22 cellular contexts compared by ENCODE assay signal in the genomic region with DNA sequence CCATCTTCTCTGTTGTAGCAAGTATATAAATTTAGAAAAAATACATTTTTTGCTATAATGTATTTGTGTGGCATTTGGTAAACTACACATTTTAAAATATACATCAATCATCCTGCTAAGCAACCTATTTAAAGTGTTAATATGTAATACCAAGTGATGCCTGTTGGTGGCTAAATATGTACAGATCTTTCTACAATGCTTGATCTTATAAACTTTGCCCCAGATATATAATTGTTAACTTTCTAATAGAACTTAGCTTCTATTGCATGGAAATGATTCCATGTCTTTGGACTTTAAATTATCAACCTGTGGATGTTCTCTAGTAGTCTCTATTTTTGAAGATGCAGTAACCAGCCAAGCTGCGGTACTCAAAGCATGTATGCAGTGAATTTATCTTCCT.
A peak's percentile ranks its signal among the peaks of the same experiment; 100 is the strongest.
DNase-seq lines count a peak whose midpoint lies in the region; ATAC-seq, FAIRE-seq and TF ChIP-seq lines count a peak whose summit lies in the region.
"Had no signal": no experiment of that assay in that cellular context is flagged by ENCODE, and none has a peak within 500 bp of the region (broad histone marks: within the 10 kb centered on the region; RNA-seq: fewer than 3 reads in every experiment).

No MANE protein-coding gene starts in this region.

- SMC1A ChIA-PET in GM12878 (lab: Charles Lee; ENCODE audit: uncharacterized antibody, unreplicated experiment) = no interaction called here

- TF ChIP-seq CTCF in LNCaP clone FGC (IDR thresholded peaks at IDR 0.05; ENCODE audit: control insufficient read depth, extremely low read depth, insufficient read depth) = peak; percentile 26; the same call in 1 of the 2 replicates
- TF ChIP-seq CTCF in GM12878 (IDR thresholded peaks at IDR 0.05 in 2 of 3, conservative IDR thresholded peaks at IDR 0.05 in 1 of 3; ENCODE audit: control insufficient read depth in 2 of 3, extremely low read depth in 1 of 3, insufficient read depth in 1 of 3, low read depth in 3 of 3, low read length in 3 of 3) = 0 out of 6 replicates have a peak, but pooled peaks of 2 of the 3 experiments have one; percentile 6
- TF ChIP-seq CTCF in neural crest cell (conservative IDR thresholded peaks at IDR 0.05) = peak; percentile 48
- no peak for TF ChIP-seq CTCF in GM10266 (IDR thresholded peaks at IDR 0.05; ENCODE audit: control insufficient read depth, insufficient read depth, low read depth, missing control alignments)

- H3K9me3 ChIP-seq in GM12878 (replicated peaks; ENCODE audit: control insufficient read depth, insufficient read depth, low read length) = no peaks in the 10 kb centered on the region
- H3K9me3 ChIP-seq: ovary, transverse colon had no signal

- no peak overlapping the region for H3K4me3 Mint-ChIP-seq in neural crest cell
- H3K4me3 Mint-ChIP-seq: activated naive CD8-positive, alpha-beta T cell treated with anti-CD3 and anti-CD28 coated beads, Interleukin-2, amount 50 U/mL, for 24 hours; GM23338; stimulated activated effector memory CD8-positive, alpha-beta T cell treated with anti-CD3 and anti-CD28 coated beads, Interleukin-12 subunit alpha, Interleukin-12 subunit beta, amount 100 ng/mL, for 72 hours; T-helper 17 cell; WTC11 had no signal

- H3K4me3 ChIP-seq in LNCaP clone FGC (ENCODE audit: low read depth, low read length) (no peak overlapping the region), GM12878 (no peak overlapping the region)
- H3K4me3 ChIP-seq: GM23338, ovary, skin epidermis, transverse colon had no signal

- peak; percentile 1 for DNase-seq in H54 (ENCODE audit: insufficient read length, low spot score)
- peak; percentile 1 for DNase-seq in LNCaP clone FGC (ENCODE audit: low read depth)
- no peak for DNase-seq in GM12878 (ENCODE audit: low read depth, low spot score)
- DNase-seq in neural crest cell (ENCODE audit: low read depth, low spot score) = no peak
- no peak for DNase-seq in GM10266 (ENCODE audit: extremely low spot score)
- DNase-seq in activated CD8-positive, alpha-beta memory T cell treated with anti-CD3 and anti-CD28 coated beads for 24 hours = no peak
- DNase-seq in AG08395 (ENCODE audit: low spot score) = no peak
- DNase-seq: activated naive CD8-positive, alpha-beta T cell treated with anti-CD3 and anti-CD28 coated beads, Interleukin-2, amount 50 U/mL, for 24 hours; cerebellar nuclear complex; EL; foreskin melanocyte; left colon; NCI-H2081; NCI-H774; ovary; T-helper 17 cell; transverse colon had no signal

- RAD21 ChIA-PET in GM12878 (lab: Charles Lee; ENCODE audit: unreplicated experiment) = no interaction called here

- no peak overlapping the region for H3K27ac Mint-ChIP-seq in neural crest cell (ENCODE audit: unreplicated experiment)
- H3K27ac Mint-ChIP-seq: activated naive CD8-positive, alpha-beta T cell treated with anti-CD3 and anti-CD28 coated beads, Interleukin-2, amount 50 U/mL, for 24 hours; GM23338; stimulated activated effector memory CD8-positive, alpha-beta T cell treated with anti-CD3 and anti-CD28 coated beads, Interleukin-12 subunit alpha, Interleukin-12 subunit beta, amount 100 ng/mL, for 72 hours; T-helper 17 cell; WTC11 had no signal

- no peaks in the 10 kb centered on the region for H3K36me3 ChIP-seq in GM12878 (ENCODE audit: control insufficient read depth in 2 of 2, insufficient read depth in 2 of 2, low read length in 1 of 2)
- H3K36me3 ChIP-seq: ovary, transverse colon had no signal

- ATAC-seq in GM12878 = 0 out of 3 replicates have a peak, but pooled peaks have one; percentile 48
- ATAC-seq: activated naive CD8-positive, alpha-beta T cell treated with anti-CD3 and anti-CD28 coated beads, Interleukin-2, amount 50 U/mL, for 24 hours; GM23338; left colon; stimulated activated effector memory CD8-positive, alpha-beta T cell treated with anti-CD3 and anti-CD28 coated beads, Interleukin-12 subunit alpha, Interleukin-12 subunit beta, amount 100 ng/mL, for 72 hours; T-helper 17 cell; WTC11 had no signal

- FAIRE-seq in H54 (lab: Jason Lieb, UNC) (peak; percentile 15), GM12878 (lab: Jason Lieb, UNC) (no peak)

- 75% methylated on average over 1 of the region's 1 CpG for WGBS in GM12878 (ENCODE audit: insufficient coverage, insufficient replicate concordance, low lambda C conversion rate, missing lambda C conversion rate)

- H3K79me2 ChIP-seq in GM12878 (ENCODE audit: control insufficient read depth, insufficient read depth, low read length) = no peaks in the 10 kb centered on the region

- H3K9me3 Mint-ChIP-seq in neural crest cell = peaks cover 4% of the 10 kb centered on the region

- TF ChIP-seq POLR2A in H54 (IDR thresholded peaks at IDR 0.05; ENCODE audit: low read depth, low read length) (no peak), GM12878 (IDR thresholded peaks at IDR 0.05; ENCODE audit: low read depth, low read length) (no peak)

- H3K4me1 Mint-ChIP-seq in neural crest cell = no peaks in the 10 kb centered on the region
- H3K4me1 Mint-ChIP-seq: activated naive CD8-positive, alpha-beta T cell treated with anti-CD3 and anti-CD28 coated beads, Interleukin-2, amount 50 U/mL, for 24 hours; stimulated activated effector memory CD8-positive, alpha-beta T cell treated with anti-CD3 and anti-CD28 coated beads, Interleukin-12 subunit alpha, Interleukin-12 subunit beta, amount 100 ng/mL, for 72 hours; T-helper 17 cell; WTC11 had no signal

- H3K27me3 ChIP-seq in GM12878 (replicated peaks in 1 of 2; ENCODE audit: control insufficient read depth in 2 of 2, insufficient read depth in 2 of 2, low read length in 1 of 2) = no peaks in the 10 kb centered on the region
- H3K27me3 ChIP-seq: ovary, transverse colon had no signal

- POLR2A ChIA-PET in GM12878 (lab: Charles Lee) = no interaction called here

- no peaks in the 10 kb centered on the region for H4K20me1 ChIP-seq in GM12878 (ENCODE audit: control insufficient read depth, insufficient read depth)

- no peaks in the 10 kb centered on the region for H3K27me3 Mint-ChIP-seq in neural crest cell (ENCODE audit: low read depth)
- H3K27me3 Mint-ChIP-seq: activated naive CD8-positive, alpha-beta T cell treated with anti-CD3 and anti-CD28 coated beads, Interleukin-2, amount 50 U/mL, for 24 hours; T-helper 17 cell had no signal

- in situ Hi-C loops in GM12878 (cut with MboI) = no loop called here

- H3K36me3 Mint-ChIP-seq in neural crest cell (ENCODE audit: low read depth) = peaks cover 2% of the 10 kb centered on the region
- H3K36me3 Mint-ChIP-seq: stimulated activated effector memory CD8-positive, alpha-beta T cell treated with anti-CD3 and anti-CD28 coated beads, Interleukin-12 subunit alpha, Interleukin-12 subunit beta, amount 100 ng/mL, for 72 hours had no signal

- TF ChIP-seq RAD21 in GM12878 (IDR thresholded peaks at IDR 0.05; ENCODE audit: insufficient read depth, low read depth, low read length) = no peak

- no peak overlapping the region for H2AFZ ChIP-seq in GM12878 (ENCODE audit: control insufficient read depth, low read depth, low read length)
- H2AFZ ChIP-seq: GM23338 had no signal

- intact Hi-C loops in GM12878 (cut with micrococcal nuclease; ENCODE audit: unreplicated experiment) = no loop called here

- no peak overlapping the region for H3K9ac ChIP-seq in GM12878 (ENCODE audit: control insufficient read depth, insufficient read depth, low read length)

- BruUV-seq in GM12878 (replicated peaks; lab: Mats Ljungman, UMichigan) = no TSS peak

- CTCF ChIA-PET in GM12878 (lab: Yijun Ruan, JAX) = no interaction called here

- no peak for TF ChIP-seq EP300 in GM12878 (IDR thresholded peaks at IDR 0.05; ENCODE audit: borderline replicate concordance in 1 of 2, control insufficient read depth in 1 of 2, low read depth in 2 of 2, low read length in 2 of 2)

- H3K27ac ChIP-seq in GM12878 (ENCODE audit: control insufficient read depth, insufficient read depth) = no peak overlapping the region
- H3K27ac ChIP-seq: HL-60, ovary, skin epidermis, transverse colon had no signal

- H3K4me2 ChIP-seq in GM12878 (ENCODE audit: control insufficient read depth, insufficient read depth) = no peak overlapping the region
- H3K4me2 ChIP-seq: GM23338 had no signal

- no peaks in the 10 kb centered on the region for H3K4me1 ChIP-seq in GM12878 (ENCODE audit: control insufficient read depth, insufficient read depth, low read length)
- H3K4me1 ChIP-seq: transverse colon had no signal

TF ChIP-seq in GM12878, 131 proteins besides CTCF, POLR2A, EP300 and RAD21:
- TF ChIP-seq ZNF384 (IDR thresholded peaks at IDR 0.05; ENCODE audit: borderline replicate concordance, low read depth, low read length) = no peak
- no peak for TF ChIP-seq TARDBP (IDR thresholded peaks at IDR 0.05; ENCODE audit: borderline replicate concordance)
- no peak for TF ChIP-seq MTA3 (IDR thresholded peaks at IDR 0.05; ENCODE audit: borderline replicate concordance, low read length)
- TF ChIP-seq, protein P1, sequence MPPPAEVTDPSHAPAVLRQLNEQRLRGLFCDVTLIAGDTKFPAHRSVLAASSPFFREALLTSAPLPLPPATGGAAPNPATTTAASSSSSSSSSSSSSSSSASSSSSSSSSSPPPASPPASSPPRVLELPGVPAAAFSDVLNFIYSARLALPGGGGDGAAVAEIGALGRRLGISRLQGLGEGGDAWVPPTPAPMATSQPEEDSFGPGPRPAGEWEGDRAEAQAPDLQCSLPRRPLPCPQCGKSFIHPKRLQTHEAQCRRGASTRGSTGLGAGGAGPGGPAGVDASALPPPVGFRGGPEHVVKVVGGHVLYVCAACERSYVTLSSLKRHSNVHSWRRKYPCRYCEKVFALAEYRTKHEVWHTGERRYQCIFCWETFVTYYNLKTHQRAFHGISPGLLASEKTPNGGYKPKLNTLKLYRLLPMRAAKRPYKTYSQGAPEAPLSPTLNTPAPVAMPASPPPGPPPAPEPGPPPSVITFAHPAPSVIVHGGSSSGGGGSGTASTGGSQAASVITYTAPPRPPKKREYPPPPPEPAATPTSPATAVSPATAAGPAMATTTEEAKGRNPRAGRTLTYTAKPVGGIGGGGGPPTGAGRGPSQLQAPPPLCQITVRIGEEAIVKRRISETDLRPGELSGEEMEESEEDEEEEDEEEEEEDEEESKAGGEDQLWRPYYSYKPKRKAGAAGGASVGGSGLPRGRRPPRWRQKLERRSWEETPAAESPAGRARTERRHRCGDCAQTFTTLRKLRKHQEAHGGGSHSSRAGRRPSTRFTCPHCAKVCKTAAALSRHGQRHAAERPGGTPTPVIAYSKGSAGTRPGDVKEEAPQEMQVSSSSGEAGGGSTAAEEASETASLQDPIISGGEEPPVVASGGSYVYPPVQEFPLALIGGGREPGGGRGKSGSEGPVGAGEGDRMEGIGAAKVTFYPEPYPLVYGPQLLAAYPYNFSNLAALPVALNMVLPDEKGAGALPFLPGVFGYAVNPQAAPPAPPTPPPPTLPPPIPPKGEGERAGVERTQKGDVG (CRISPR knock-in tag; IDR thresholded peaks at IDR 0.05) = no peak
- no peak for TF ChIP-seq CREM (IDR thresholded peaks at IDR 0.05; ENCODE audit: low read depth)

Comparison
In these comparisons a context has a peak if more than half of its experiments do, and no peak if none do; other contexts are left out.
1. DNase-seq: peak in H54 (single experiment) and LNCaP clone FGC (single experiment); none in GM12878 (single experiment), neural crest cell (single experiment), GM10266 (single experiment), activated CD8-positive, alpha-beta memory T cell treated with anti-CD3 and anti-CD28 coated beads for 24 hours (single experiment) and AG08395 (single experiment).